In the genomic region with DNA sequence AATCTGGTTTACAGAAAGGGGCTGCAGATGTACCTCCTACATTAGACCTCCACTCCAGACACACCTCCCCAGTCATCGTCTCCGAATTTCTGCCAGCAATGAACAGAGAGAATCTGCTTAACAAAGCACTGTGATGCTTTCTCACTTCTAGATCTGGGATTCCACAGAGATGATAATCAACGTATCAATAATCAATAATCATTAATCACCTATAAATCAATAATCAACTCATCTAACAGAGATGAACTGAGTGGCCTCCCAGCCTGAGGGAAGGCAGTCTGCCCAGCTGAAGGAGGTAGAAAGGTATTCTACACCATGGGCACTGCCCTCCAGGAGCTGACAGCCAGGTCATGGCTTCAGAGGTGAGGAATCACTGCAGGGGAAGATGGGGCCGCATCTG, we compare ENCODE assay signal across 8 cellular contexts.
"Had no signal": no experiment of that assay in that cellular context is flagged by ENCODE, and none has a peak within 500 bp of the region (broad histone marks: within the 10 kb centered on the region; RNA-seq: fewer than 3 reads in every experiment).

No MANE protein-coding gene starts in this region.

- ATAC-seq: GM23338, HCT116, HepG2 had no signal

- H3K4me3 Mint-ChIP-seq: GM23338, HFFc6, IgD-negative memory B cell had no signal

- H3K4me1 Mint-ChIP-seq: GM23338, IgD-negative memory B cell had no signal

- H3K27ac Mint-ChIP-seq: GM23338, HFFc6, IgD-negative memory B cell had no signal

- H3K9me3 ChIP-seq: HAP-1 had no signal

- H3K4me3 ChIP-seq: GM23338, HAP-1 had no signal

- H3K36me3 ChIP-seq: HAP-1 had no signal

- DNase-seq: H7, HFFc6, KG1 had no signal

- H3K4me1 ChIP-seq: HAP-1 had no signal

- H3K27me3 Mint-ChIP-seq: IgD-negative memory B cell had no signal
